In genomic region chr3:50525987-50526386, GRCh38 we compare ENCODE assay signal across 1 cellular context.
TF ChIP-seq lines count a peak whose summit lies in the region.

No MANE protein-coding gene starts in this region.

TF ChIP-seq in K562, 482 proteins besides CTCF, POLR2A, EP300 and RAD21 (continued from another document and continues in another):
- TF ChIP-seq, protein P1, sequence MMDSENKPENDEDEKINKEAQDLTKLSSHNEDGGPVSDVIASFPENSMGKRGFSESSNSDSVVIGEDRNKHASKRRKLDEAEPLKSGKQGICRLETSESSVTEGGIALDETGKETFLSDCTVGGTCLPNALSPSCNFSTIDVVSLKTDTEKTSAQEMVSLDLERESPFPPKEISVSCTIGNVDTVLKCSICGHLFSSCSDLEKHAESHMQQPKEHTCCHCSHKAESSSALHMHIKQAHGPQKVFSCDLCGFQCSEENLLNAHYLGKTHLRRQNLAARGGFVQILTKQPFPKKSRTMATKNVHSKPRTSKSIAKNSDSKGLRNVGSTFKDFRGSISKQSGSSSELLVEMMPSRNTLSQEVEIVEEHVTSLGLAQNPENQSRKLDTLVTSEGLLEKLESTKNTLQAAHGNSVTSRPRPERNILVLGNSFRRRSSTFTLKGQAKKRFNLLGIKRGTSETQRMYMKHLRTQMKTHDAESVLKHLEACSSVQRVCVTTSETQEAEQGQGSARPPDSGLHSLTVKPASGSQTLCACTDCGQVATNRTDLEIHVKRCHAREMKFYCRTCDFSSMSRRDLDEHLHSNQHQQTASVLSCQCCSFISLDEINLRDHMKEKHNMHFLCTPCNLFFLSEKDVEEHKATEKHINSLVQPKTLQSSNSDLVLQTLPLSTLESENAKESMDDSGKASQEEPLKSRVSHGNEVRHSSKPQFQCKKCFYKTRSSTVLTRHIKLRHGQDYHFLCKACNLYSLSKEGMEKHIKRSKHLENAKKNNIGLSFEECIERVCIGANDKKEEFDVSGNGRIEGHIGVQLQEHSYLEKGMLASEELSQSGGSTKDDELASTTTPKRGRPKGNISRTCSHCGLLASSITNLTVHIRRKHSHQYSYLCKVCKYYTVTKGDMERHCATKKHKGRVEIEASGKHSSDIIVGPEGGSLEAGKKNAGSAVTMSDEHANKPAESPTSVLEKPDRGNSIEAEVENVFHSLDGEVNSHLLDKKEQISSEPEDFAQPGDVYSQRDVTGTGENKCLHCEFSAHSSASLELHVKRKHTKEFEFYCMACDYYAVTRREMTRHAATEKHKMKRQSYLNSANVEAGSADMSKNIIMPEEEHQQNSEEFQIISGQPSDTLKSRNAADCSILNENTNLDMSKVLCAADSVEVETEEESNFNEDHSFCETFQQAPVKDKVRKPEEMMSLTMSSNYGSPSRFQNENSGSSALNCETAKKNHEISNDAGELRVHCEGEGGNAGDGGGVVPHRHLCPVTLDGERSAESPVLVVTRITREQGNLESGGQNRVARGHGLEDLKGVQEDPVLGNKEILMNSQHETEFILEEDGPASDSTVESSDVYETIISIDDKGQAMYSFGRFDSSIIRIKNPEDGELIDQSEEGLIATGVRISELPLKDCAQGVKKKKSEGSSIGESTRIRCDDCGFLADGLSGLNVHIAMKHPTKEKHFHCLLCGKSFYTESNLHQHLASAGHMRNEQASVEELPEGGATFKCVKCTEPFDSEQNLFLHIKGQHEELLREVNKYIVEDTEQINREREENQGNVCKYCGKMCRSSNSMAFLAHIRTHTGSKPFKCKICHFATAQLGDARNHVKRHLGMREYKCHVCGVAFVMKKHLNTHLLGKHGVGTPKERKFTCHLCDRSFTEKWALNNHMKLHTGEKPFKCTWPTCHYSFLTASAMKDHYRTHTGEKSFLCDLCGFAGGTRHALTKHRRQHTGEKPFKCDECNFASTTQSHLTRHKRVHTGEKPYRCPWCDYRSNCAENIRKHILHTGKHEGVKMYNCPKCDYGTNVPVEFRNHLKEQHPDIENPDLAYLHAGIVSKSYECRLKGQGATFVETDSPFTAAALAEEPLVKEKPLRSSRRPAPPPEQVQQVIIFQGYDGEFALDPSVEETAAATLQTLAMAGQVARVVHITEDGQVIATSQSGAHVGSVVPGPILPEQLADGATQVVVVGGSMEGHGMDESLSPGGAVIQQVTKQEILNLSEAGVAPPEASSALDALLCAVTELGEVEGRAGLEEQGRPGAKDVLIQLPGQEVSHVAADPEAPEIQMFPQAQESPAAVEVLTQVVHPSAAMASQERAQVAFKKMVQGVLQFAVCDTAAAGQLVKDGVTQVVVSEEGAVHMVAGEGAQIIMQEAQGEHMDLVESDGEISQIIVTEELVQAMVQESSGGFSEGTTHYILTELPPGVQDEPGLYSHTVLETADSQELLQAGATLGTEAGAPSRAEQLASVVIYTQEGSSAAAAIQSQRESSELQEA (IDR thresholded peaks at IDR 0.05; ENCODE audit: low read depth) = no peak
- peak; percentile 92; the same call in 1 of the 2 replicates for TF ChIP-seq ATF6 (CRISPR knock-in tag; IDR thresholded peaks at IDR 0.05)
- TF ChIP-seq HDAC1 (IDR thresholded peaks at IDR 0.05) = peak in 1 of 2 experiments; percentile 95; a peak in 2 of 4 replicates
- TF ChIP-seq LCOR (CRISPR knock-in tag; IDR thresholded peaks at IDR 0.05) = 0 out of 2 replicates have a peak, but pooled peaks have one; percentile 21
- TF ChIP-seq CUX1 (CRISPR knock-in tag; IDR thresholded peaks at IDR 0.05) = no peak
- TF ChIP-seq, protein P2, sequence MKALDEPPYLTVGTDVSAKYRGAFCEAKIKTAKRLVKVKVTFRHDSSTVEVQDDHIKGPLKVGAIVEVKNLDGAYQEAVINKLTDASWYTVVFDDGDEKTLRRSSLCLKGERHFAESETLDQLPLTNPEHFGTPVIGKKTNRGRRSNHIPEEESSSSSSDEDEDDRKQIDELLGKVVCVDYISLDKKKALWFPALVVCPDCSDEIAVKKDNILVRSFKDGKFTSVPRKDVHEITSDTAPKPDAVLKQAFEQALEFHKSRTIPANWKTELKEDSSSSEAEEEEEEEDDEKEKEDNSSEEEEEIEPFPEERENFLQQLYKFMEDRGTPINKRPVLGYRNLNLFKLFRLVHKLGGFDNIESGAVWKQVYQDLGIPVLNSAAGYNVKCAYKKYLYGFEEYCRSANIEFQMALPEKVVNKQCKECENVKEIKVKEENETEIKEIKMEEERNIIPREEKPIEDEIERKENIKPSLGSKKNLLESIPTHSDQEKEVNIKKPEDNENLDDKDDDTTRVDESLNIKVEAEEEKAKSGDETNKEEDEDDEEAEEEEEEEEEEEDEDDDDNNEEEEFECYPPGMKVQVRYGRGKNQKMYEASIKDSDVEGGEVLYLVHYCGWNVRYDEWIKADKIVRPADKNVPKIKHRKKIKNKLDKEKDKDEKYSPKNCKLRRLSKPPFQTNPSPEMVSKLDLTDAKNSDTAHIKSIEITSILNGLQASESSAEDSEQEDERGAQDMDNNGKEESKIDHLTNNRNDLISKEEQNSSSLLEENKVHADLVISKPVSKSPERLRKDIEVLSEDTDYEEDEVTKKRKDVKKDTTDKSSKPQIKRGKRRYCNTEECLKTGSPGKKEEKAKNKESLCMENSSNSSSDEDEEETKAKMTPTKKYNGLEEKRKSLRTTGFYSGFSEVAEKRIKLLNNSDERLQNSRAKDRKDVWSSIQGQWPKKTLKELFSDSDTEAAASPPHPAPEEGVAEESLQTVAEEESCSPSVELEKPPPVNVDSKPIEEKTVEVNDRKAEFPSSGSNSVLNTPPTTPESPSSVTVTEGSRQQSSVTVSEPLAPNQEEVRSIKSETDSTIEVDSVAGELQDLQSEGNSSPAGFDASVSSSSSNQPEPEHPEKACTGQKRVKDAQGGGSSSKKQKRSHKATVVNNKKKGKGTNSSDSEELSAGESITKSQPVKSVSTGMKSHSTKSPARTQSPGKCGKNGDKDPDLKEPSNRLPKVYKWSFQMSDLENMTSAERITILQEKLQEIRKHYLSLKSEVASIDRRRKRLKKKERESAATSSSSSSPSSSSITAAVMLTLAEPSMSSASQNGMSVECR (CRISPR knock-in tag; IDR thresholded peaks at IDR 0.05) = peak; percentile 98
- peak; percentile 97 for TF ChIP-seq SAP30 (IDR thresholded peaks at IDR 0.05; ENCODE audit: borderline replicate concordance, insufficient read depth, low read depth, low read length, poor library complexity, severe bottlenecking)
- no peak for TF ChIP-seq GTF2A2 (tag; IDR thresholded peaks at IDR 0.05)
- TF ChIP-seq, protein P3, sequence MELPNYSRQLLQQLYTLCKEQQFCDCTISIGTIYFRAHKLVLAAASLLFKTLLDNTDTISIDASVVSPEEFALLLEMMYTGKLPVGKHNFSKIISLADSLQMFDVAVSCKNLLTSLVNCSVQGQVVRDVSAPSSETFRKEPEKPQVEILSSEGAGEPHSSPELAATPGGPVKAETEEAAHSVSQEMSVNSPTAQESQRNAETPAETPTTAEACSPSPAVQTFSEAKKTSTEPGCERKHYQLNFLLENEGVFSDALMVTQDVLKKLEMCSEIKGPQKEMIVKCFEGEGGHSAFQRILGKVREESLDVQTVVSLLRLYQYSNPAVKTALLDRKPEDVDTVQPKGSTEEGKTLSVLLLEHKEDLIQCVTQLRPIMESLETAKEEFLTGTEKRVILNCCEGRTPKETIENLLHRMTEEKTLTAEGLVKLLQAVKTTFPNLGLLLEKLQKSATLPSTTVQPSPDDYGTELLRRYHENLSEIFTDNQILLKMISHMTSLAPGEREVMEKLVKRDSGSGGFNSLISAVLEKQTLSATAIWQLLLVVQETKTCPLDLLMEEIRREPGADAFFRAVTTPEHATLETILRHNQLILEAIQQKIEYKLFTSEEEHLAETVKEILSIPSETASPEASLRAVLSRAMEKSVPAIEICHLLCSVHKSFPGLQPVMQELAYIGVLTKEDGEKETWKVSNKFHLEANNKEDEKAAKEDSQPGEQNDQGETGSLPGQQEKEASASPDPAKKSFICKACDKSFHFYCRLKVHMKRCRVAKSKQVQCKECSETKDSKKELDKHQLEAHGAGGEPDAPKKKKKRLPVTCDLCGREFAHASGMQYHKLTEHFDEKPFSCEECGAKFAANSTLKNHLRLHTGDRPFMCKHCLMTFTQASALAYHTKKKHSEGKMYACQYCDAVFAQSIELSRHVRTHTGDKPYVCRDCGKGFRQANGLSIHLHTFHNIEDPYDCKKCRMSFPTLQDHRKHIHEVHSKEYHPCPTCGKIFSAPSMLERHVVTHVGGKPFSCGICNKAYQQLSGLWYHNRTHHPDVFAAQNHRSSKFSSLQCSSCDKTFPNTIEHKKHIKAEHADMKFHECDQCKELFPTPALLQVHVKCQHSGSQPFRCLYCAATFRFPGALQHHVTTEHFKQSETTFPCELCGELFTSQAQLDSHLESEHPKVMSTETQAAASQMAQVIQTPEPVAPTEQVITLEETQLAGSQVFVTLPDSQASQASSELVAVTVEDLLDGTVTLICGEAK (IDR thresholded peaks at IDR 0.05) = no peak
- TF ChIP-seq, protein P3 (CRISPR knock-in tag; IDR thresholded peaks at IDR 0.05) = 0 out of 2 replicates have a peak, but pooled peaks have one; percentile 20
- TF ChIP-seq ZNF282 (CRISPR knock-in tag; IDR thresholded peaks at IDR 0.05) = 0 out of 2 replicates have a peak, but pooled peaks have one; percentile 31
